Comparison of ENCODE assay signal across 12 cellular contexts in genomic region chr15:40508216-40508615, GRCh38. TPM values are rescaled to one million over a fixed set of nuclear protein-coding genes. Genes with fewer than 3 reads are reported as not detected.
DNase-seq lines count a peak whose midpoint lies in the region; TF ChIP-seq lines count a peak whose summit lies in the region.
"Had no signal": no experiment of that assay in that cellular context is flagged by ENCODE, and none has a peak within 500 bp of the region (broad histone marks: within the 10 kb centered on the region; RNA-seq: fewer than 3 reads in every experiment).

No MANE protein-coding gene starts in this region.

- H3K4me1 Mint-ChIP-seq in osteocyte (ENCODE audit: unreplicated experiment) = peaks cover 22% of the 10 kb centered on the region

- in situ Hi-C loops in GM13976 (cut with MboI; ENCODE audit: low sequenced_read_pairs, unreplicated experiment) = no loop called here

- H3K27ac Mint-ChIP-seq in osteocyte (ENCODE audit: unreplicated experiment) = no peak overlapping the region
- H3K27ac Mint-ChIP-seq: B cell; CD4-positive, alpha-beta T cell; CD8-positive, alpha-beta T cell had no signal

- H3K9me3 Mint-ChIP-seq in osteocyte (ENCODE audit: unreplicated experiment) = no peaks in the 10 kb centered on the region
- H3K9me3 Mint-ChIP-seq: CD4-positive, alpha-beta T cell; CD8-positive, alpha-beta T cell had no signal

- H3K27me3 Mint-ChIP-seq in osteocyte (ENCODE audit: unreplicated experiment) = peaks cover 13% of the 10 kb centered on the region

- peak; percentile 20 for DNase-seq in activated CD8-positive, alpha-beta memory T cell treated with anti-CD3 and anti-CD28 coated beads, Interleukin-2, amount 50 U/mL, for 48 hours
- DNase-seq in activated CD8-positive, alpha-beta memory T cell treated with anti-CD3 and anti-CD28 coated beads, Interleukin-2, amount 50 U/mL, for 4 hours = no peak
- DNase-seq in osteocyte (ENCODE audit: extremely low spot score, unreplicated experiment) (peak; percentile 19), GM13976 (ENCODE audit: low spot score) (no peak)
- no peak for DNase-seq in stimulated activated CD4-positive, alpha-beta T cell treated with anti-CD3 and anti-CD28 coated beads, Interleukin-15, amount 100 ng/mL, for 24 hours
- DNase-seq: Caco-2; Calu3; CD4-positive, alpha-beta T cell; CD8-positive, alpha-beta T cell; DMS79 treated with DMSO at 0.1 percent for 48 hours; GF-D8 had no signal

- TF ChIP-seq CTCF in osteocyte (IDR thresholded peaks at IDR 0.05) (no peak), GM13976 (IDR thresholded peaks at IDR 0.05; ENCODE audit: borderline replicate concordance, control extremely low read depth, extremely low read depth, insufficient read depth, missing control alignments) (no peak)

- H3K36me3 Mint-ChIP-seq in osteocyte (ENCODE audit: unreplicated experiment) = no peaks in the 10 kb centered on the region
- H3K36me3 Mint-ChIP-seq: CD8-positive, alpha-beta T cell had no signal

- no peak overlapping the region for H3K4me3 Mint-ChIP-seq in osteocyte (ENCODE audit: unreplicated experiment)
- H3K4me3 Mint-ChIP-seq: B cell; CD4-positive, alpha-beta T cell; CD8-positive, alpha-beta T cell had no signal

RNA-seq across cellular contexts. Expression of gene CHST14, which starts 37.4 kb away (rescaled TPM):
- 46.4 and 48.8 TPM in 2 replicates for total RNA-seq in osteocyte

RNA-seq across cellular contexts. Expression of gene CCDC32, which starts 56.6 kb away (rescaled TPM):
- 23.9 and 28.3 TPM in 2 replicates for total RNA-seq in osteocyte

Comparison
In these comparisons a context has a peak if more than half of its experiments do, and no peak if none do; other contexts are left out.
1. DNase-seq: peak in activated CD8-positive, alpha-beta memory T cell treated with anti-CD3 and anti-CD28 coated beads, Interleukin-2, amount 50 U/mL, for 48 hours (single experiment) and osteocyte (single experiment); none in activated CD8-positive, alpha-beta memory T cell treated with anti-CD3 and anti-CD28 coated beads, Interleukin-2, amount 50 U/mL, for 4 hours (single experiment), GM13976 (single experiment) and stimulated activated CD4-positive, alpha-beta T cell treated with anti-CD3 and anti-CD28 coated beads, Interleukin-15, amount 100 ng/mL, for 24 hours (single experiment).